In the genomic region with DNA sequence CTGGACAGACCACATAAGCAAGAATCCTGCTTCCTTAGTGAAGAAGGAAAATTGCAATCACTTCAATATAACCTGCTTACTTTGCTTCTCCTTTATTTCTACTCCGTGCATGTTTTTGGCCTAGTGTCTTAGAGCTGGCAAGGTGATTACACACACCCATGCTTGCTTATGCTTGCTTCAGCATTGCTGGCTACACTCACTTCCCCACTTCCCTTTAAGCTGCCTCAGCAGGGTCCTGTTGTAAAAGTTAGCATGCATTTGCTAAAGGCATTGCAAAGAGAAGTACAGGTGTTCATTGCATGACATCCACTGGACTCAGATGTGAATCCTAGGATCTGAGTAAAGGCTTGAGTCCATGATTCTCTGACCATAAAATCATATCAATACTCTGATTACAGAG, we compare ENCODE assay signal across 20 cellular contexts.
"Had no signal": no experiment of that assay in that cellular context is flagged by ENCODE, and none has a peak within 500 bp of the region (broad histone marks: within the 10 kb centered on the region; RNA-seq: fewer than 3 reads in every experiment).

No MANE protein-coding gene starts in this region.

- H3K27me3 Mint-ChIP-seq: effector memory CD8-positive, alpha-beta T cell; stimulated activated naive CD8-positive, alpha-beta T cell treated with anti-CD3 and anti-CD28 coated beads, Interleukin-15, amount 100 ng/mL, for 72 hours had no signal

- H3K4me1 Mint-ChIP-seq: activated B cell treated with CpG ODN at 0.5 μM for 24 hours; natural killer cell; stimulated activated naive CD8-positive, alpha-beta T cell treated with anti-CD3 and anti-CD28 coated beads, Interleukin-15, amount 100 ng/mL, for 72 hours had no signal

- DNase-seq: activated B cell treated with CpG ODN at 0.5 μM for 24 hours; activated CD4-positive, alpha-beta memory T cell treated with anti-CD3 and anti-CD28 coated beads, Interleukin-2, amount 10 ng/mL, durations not matched to agents 7 days and 5 days; activated CD4-positive, alpha-beta T cell treated with anti-CD3 and anti-CD28 coated beads for 48 hours; activated naive CD4-positive, alpha-beta T cell treated with anti-CD3 and anti-CD28 coated beads for 36 hours; activated T-cell treated with anti-CD3 and anti-CD28 coated beads, Interleukin-2, amount 50 U/mL, for 1 hour; body of pancreas; effector memory CD8-positive, alpha-beta T cell; foreskin fibroblast; glutamatergic neuron; hypothalamus; lower lobe of right lung; natural killer cell; pancreas; stimulated activated CD4-positive, alpha-beta T cell treated with anti-CD3 and anti-CD28 coated beads, Interleukin-4, amount 100 ng/mL, for 1 hour; stimulated activated naive CD8-positive, alpha-beta T cell treated with anti-CD3 and anti-CD28 coated beads, Interleukin-15, amount 100 ng/mL, for 72 hours; transverse colon had no signal

- ATAC-seq: body of pancreas; effector memory CD8-positive, alpha-beta T cell; lower lobe of right lung; natural killer cell; pancreas; sciatic nerve; stimulated activated naive CD8-positive, alpha-beta T cell treated with anti-CD3 and anti-CD28 coated beads, Interleukin-15, amount 100 ng/mL, for 72 hours had no signal

- H3K27ac Mint-ChIP-seq: activated B cell treated with CpG ODN at 0.5 μM for 24 hours; activated CD4-positive, alpha-beta memory T cell treated with anti-CD3 and anti-CD28 coated beads, Interleukin-2, amount 10 ng/mL, durations not matched to agents 7 days and 5 days; activated naive CD4-positive, alpha-beta T cell treated with anti-CD3 and anti-CD28 coated beads for 36 hours; activated T-helper 2 cell treated with anti-CD3 and anti-CD28 coated beads, Interferon-gamma antibody, Interleukin-2, Interleukin-4, amounts not matched to agents 10 μg/mL and 5 μg/mL and 100 μg/mL, durations not matched to agents 14 hours and 24 hours and 36 hours; effector memory CD8-positive, alpha-beta T cell; natural killer cell; stimulated activated naive CD8-positive, alpha-beta T cell treated with anti-CD3 and anti-CD28 coated beads, Interleukin-15, amount 100 ng/mL, for 72 hours had no signal

- FAIRE-seq: keratinocyte, pancreas, TTC549 had no signal

- H3K4me3 Mint-ChIP-seq: activated B cell treated with CpG ODN at 0.5 μM for 24 hours; activated CD4-positive, alpha-beta memory T cell treated with anti-CD3 and anti-CD28 coated beads, Interleukin-2, amount 10 ng/mL, durations not matched to agents 7 days and 5 days; activated naive CD4-positive, alpha-beta T cell treated with anti-CD3 and anti-CD28 coated beads for 36 hours; effector memory CD8-positive, alpha-beta T cell; natural killer cell; stimulated activated naive CD8-positive, alpha-beta T cell treated with anti-CD3 and anti-CD28 coated beads, Interleukin-15, amount 100 ng/mL, for 72 hours had no signal
